In genomic region chr15:49330166-49330565, GRCh38 we compare ENCODE assay signal across 20 cellular contexts.
DNase-seq lines count a peak whose midpoint lies in the region; FAIRE-seq and TF ChIP-seq lines count a peak whose summit lies in the region.
"Had no signal": no experiment of that assay in that cellular context is flagged by ENCODE, and none has a peak within 500 bp of the region (broad histone marks: within the 10 kb centered on the region; RNA-seq: fewer than 3 reads in every experiment).

No MANE protein-coding gene starts in this region.

- peak; percentile 8 for DNase-seq in EL
- DNase-seq in HCEC 1CT, result peak; percentile 60
- DNase-seq in bronchial epithelial cell (ENCODE audit: low read depth), result no peak
- DNase-seq in fibroblast of peridontal ligament (ENCODE audit: extremely low read depth), result peak; percentile 53
- no peak for DNase-seq in DMS114 treated with DMSO at 0.1 percent for 48 hours (lab: John Stamatoyannopoulos, UW; ENCODE audit: unreplicated experiment)
- DNase-seq in NK-92 (lab: John Stamatoyannopoulos, UW; ENCODE audit: unreplicated experiment), result no peak
- DNase-seq in NCI-H748 (lab: John Stamatoyannopoulos, UW; ENCODE audit: unreplicated experiment), result no peak
- no peak for DNase-seq in stimulated activated CD4-positive, alpha-beta T cell treated with anti-CD3 and anti-CD28 coated beads, Interleukin-2, amount 100 ng/mL, for 24 hours
- DNase-seq: Calu3; CD8-positive, alpha-beta memory T cell; DMS53; HFFc6; KG1; NCI-H1092; NCI-H1436 treated with DMSO at 0.1 percent for 48 hours; NCI-H2029; NCI-H2227 treated with DMSO at 0.1 percent for 48 hours; NCI-H510A treated with DMSO at 0.1 percent for 48 hours; NCI-H774 had no signal

- no peak for TF ChIP-seq CTCF in bronchial epithelial cell (IDR thresholded peaks at IDR 0.05; ENCODE audit: insufficient read depth, low read length, severe bottlenecking)

- no peaks in the 10 kb centered on the region for H3K27me3 ChIP-seq in bronchial epithelial cell (ENCODE audit: control insufficient read depth, insufficient read depth, low read length)

- FAIRE-seq in bronchial epithelial cell (lab: Jason Lieb, UNC), result peak; percentile 62
- FAIRE-seq: GM12878 had no signal

- no peaks in the 10 kb centered on the region for H3K36me3 ChIP-seq in bronchial epithelial cell (ENCODE audit: control insufficient read depth, insufficient read depth, low read length)

- H3K4me3 ChIP-seq in bronchial epithelial cell (ENCODE audit: low read depth, low read length), result no peak overlapping the region
- H3K4me3 ChIP-seq: GM12878 had no signal

Comparison
In these comparisons a context has a peak if more than half of its experiments do, and no peak if none do; other contexts are left out.
1. DNase-seq: peak in EL (single experiment), HCEC 1CT (single experiment) and fibroblast of peridontal ligament (single experiment); none in bronchial epithelial cell (single experiment), DMS114 treated with DMSO at 0.1 percent for 48 hours (single experiment), NK-92 (single experiment), NCI-H748 (single experiment) and stimulated activated CD4-positive, alpha-beta T cell treated with anti-CD3 and anti-CD28 coated beads, Interleukin-2, amount 100 ng/mL, for 24 hours (0 of 2).